Comparison of ENCODE assay signal across 15 cellular contexts in the genomic region with DNA sequence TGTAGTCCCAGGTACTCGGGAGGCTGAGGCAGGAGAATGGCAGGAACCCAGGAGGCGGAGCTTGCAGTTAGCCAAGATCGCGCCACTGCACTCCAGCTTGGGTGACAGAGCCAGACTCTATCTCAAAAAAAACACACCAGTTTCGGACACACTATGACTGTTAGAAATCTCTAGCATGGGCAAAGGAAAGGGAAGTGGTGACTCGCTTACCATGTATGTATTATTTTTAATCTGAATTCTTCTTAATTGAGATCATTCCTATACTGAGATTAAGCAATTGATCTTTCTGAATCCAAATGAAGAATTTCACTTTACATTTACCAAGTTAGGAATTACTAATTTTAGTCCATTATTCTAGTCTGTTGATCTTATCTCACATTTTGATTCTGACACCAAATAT.
DNase-seq lines count a peak whose midpoint lies in the region; ATAC-seq and TF ChIP-seq lines count a peak whose summit lies in the region.
"Had no signal": no experiment of that assay in that cellular context is flagged by ENCODE, and none has a peak within 500 bp of the region (broad histone marks: within the 10 kb centered on the region; RNA-seq: fewer than 3 reads in every experiment).

No MANE protein-coding gene starts in this region.

- CTCF ChIA-PET in activated naive CD4-positive, alpha-beta T cell treated with anti-CD3 and anti-CD28 coated beads, Interleukin-2, amount 10 ng/mL, durations not matched to agents 7 days and 5 days (lab: Charles Lee): no interaction called here

- no peak overlapping the region for H3K4me3 Mint-ChIP-seq in activated naive CD4-positive, alpha-beta T cell treated with anti-CD3 and anti-CD28 coated beads, Interleukin-2, amount 10 ng/mL, durations not matched to agents 7 days and 5 days
- H3K4me3 Mint-ChIP-seq: activated T-helper 17 cell treated with anti-CD3 and anti-CD28 coated beads, Interleukin-2, amount 50 U/mL, for 72 hours; neural crest cell had no signal

- ATAC-seq in HG03378 (IDR thresholded peaks at IDR 0.05; ENCODE audit: unreplicated experiment) (no peak), left colon (no peak)
- ATAC-seq: activated T-helper 17 cell treated with anti-CD3 and anti-CD28 coated beads, Interleukin-2, amount 50 U/mL, for 72 hours; left ventricle myocardium superior had no signal

- peaks cover 10% of the 10 kb centered on the region; the same call in 1 of the 2 replicates for H3K36me3 ChIP-seq in ACC112 (ENCODE audit: insufficient read depth, low read length)

- no peak overlapping the region for H3K27ac Mint-ChIP-seq in activated naive CD4-positive, alpha-beta T cell treated with anti-CD3 and anti-CD28 coated beads, Interleukin-2, amount 10 ng/mL, durations not matched to agents 7 days and 5 days
- H3K27ac Mint-ChIP-seq: activated T-helper 17 cell treated with anti-CD3 and anti-CD28 coated beads, Interleukin-2, amount 50 U/mL, for 72 hours had no signal

- H3K27me3 ChIP-seq in ACC112 (ENCODE audit: insufficient read depth, low read length): no peaks in the 10 kb centered on the region

- H3K79me2 ChIP-seq in ACC112 (ENCODE audit: control insufficient read depth, insufficient read depth, low read length, unreplicated experiment): no peaks in the 10 kb centered on the region

- DNase-seq in HS-27A (ENCODE audit: low read depth): peak; percentile 82
- DNase-seq in amniotic epithelial cell (ENCODE audit: low read depth): peak; percentile 70
- peak; percentile 61 for DNase-seq in fibroblast of villous mesenchyme (ENCODE audit: low read depth)
- no peak for DNase-seq in activated CD4-positive, alpha-beta T cell treated with anti-CD3 and anti-CD28 coated beads, Interleukin-2, amount 50 U/mL, for 1 hour
- no peak for DNase-seq in left colon
- no peak for DNase-seq in activated naive CD4-positive, alpha-beta T cell treated with anti-CD3 and anti-CD28 coated beads, Interleukin-2, amount 10 ng/mL, durations not matched to agents 7 days and 5 days
- DNase-seq: ACHN; activated CD4-positive, alpha-beta T cell treated with anti-CD3 and anti-CD28 coated beads for 48 hours; glutamatergic neuron; left ventricle myocardium superior; NCI-H187 had no signal

- no peak overlapping the region for H2AFZ ChIP-seq in ACC112 (ENCODE audit: low read length, unreplicated experiment)

- peak overlapping the region; percentile 85 for H3K27ac ChIP-seq in ACC112 (ENCODE audit: low read depth, low read length)

- peaks cover 5% of the 10 kb centered on the region for H3K9me3 Mint-ChIP-seq in activated naive CD4-positive, alpha-beta T cell treated with anti-CD3 and anti-CD28 coated beads, Interleukin-2, amount 10 ng/mL, durations not matched to agents 7 days and 5 days

- peaks cover 27% of the 10 kb centered on the region for H3K4me1 ChIP-seq in ACC112 (ENCODE audit: control insufficient read depth, insufficient read depth, low read length, unreplicated experiment)

- no peaks in the 10 kb centered on the region for H3K36me3 Mint-ChIP-seq in activated naive CD4-positive, alpha-beta T cell treated with anti-CD3 and anti-CD28 coated beads, Interleukin-2, amount 10 ng/mL, durations not matched to agents 7 days and 5 days

- no peaks in the 10 kb centered on the region for H3K27me3 Mint-ChIP-seq in activated naive CD4-positive, alpha-beta T cell treated with anti-CD3 and anti-CD28 coated beads, Interleukin-2, amount 10 ng/mL, durations not matched to agents 7 days and 5 days
- H3K27me3 Mint-ChIP-seq: activated T-helper 17 cell treated with anti-CD3 and anti-CD28 coated beads, Interleukin-2, amount 50 U/mL, for 72 hours had no signal

- no peak overlapping the region for H3K4me3 ChIP-seq in ACC112 (ENCODE audit: low read depth, low read length)
- H3K4me3 ChIP-seq in fibroblast of villous mesenchyme (ENCODE audit: low read depth, low read length): no peak overlapping the region

- H3K4me1 Mint-ChIP-seq in activated naive CD4-positive, alpha-beta T cell treated with anti-CD3 and anti-CD28 coated beads, Interleukin-2, amount 10 ng/mL, durations not matched to agents 7 days and 5 days: no peaks in the 10 kb centered on the region
- H3K4me1 Mint-ChIP-seq: activated T-helper 17 cell treated with anti-CD3 and anti-CD28 coated beads, Interleukin-2, amount 50 U/mL, for 72 hours; neural crest cell had no signal

- TF ChIP-seq CTCF in fibroblast of villous mesenchyme (IDR thresholded peaks at IDR 0.05; ENCODE audit: insufficient read depth, low read depth, low read length): no peak

- intact Hi-C loops in left colon (cut with DNase I, micrococcal nuclease): no loop called here

Comparison
In these comparisons a context has a peak if more than half of its experiments do, and no peak if none do; other contexts are left out.
1. DNase-seq: peak in HS-27A (single experiment), amniotic epithelial cell (single experiment) and fibroblast of villous mesenchyme (single experiment); none in activated CD4-positive, alpha-beta T cell treated with anti-CD3 and anti-CD28 coated beads, Interleukin-2, amount 50 U/mL, for 1 hour (single experiment), left colon (0 of 2) and activated naive CD4-positive, alpha-beta T cell treated with anti-CD3 and anti-CD28 coated beads, Interleukin-2, amount 10 ng/mL, durations not matched to agents 7 days and 5 days (single experiment).